ENCODE assay signal across 1 cellular context in genomic region chr5:156991714-156992113, GRCh38.
TF ChIP-seq lines count a peak whose summit lies in the region.

No MANE protein-coding gene starts in this region.

TF ChIP-seq in HepG2, 621 proteins besides CTCF, POLR2A, EP300 and RAD21 (continued from another document):
- TF ChIP-seq ATAD3A (CRISPR knock-in tag; IDR thresholded peaks at IDR 0.05) (no peak), THAP7 (CRISPR knock-in tag; IDR thresholded peaks at IDR 0.05) (no peak)
